17 cellular contexts compared by ENCODE assay signal in the genomic region with DNA sequence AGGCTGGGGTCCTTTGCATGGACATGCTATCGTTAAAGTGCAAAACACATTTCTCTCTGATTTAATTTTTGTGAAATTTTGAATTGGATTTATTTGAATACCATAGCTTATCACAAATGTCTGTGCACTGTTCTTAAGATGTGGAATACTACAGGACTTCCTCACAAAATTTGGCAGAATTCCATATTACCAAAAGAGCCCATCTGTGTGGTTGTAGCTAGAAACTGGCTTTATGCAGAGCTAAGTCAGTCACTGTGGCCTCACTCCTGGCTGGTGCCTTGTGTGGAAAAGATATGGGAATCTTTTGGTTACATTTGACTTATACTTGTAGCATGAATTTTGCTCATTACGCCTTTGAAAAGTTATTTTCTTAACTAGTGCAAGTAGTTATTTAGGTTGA. TPM values are rescaled to one million over a fixed set of nuclear protein-coding genes. Genes with fewer than 3 reads are reported as not detected.
A peak's percentile ranks its signal among the peaks of the same experiment; 100 is the strongest.
DNase-seq lines count a peak whose midpoint lies in the region; TF ChIP-seq lines count a peak whose summit lies in the region.
"Had no signal": no experiment of that assay in that cellular context is flagged by ENCODE, and none has a peak within 500 bp of the region (broad histone marks: within the 10 kb centered on the region; RNA-seq: fewer than 3 reads in every experiment).

No MANE protein-coding gene starts in this region.

- H3K27ac Mint-ChIP-seq in activated naive CD4-positive, alpha-beta T cell treated with anti-CD3 and anti-CD28 coated beads, Interleukin-2, amount 10 ng/mL, durations not matched to agents 7 days and 5 days: no peak overlapping the region
- no peak overlapping the region for H3K27ac Mint-ChIP-seq in chondrocyte (ENCODE audit: unreplicated experiment)
- H3K27ac Mint-ChIP-seq: B cell; CD4-positive, alpha-beta T cell had no signal

- TF ChIP-seq CTCF in chondrocyte (IDR thresholded peaks at IDR 0.05): no peak

- DNase-seq in NCI-H2171 treated with DMSO at 0.1 percent for 48 hours (lab: John Stamatoyannopoulos, UW) (peak; percentile 32), NCI-H2171 (lab: John Stamatoyannopoulos, UW) (no peak), OCI-M1 (lab: John Stamatoyannopoulos, UW) (peak; percentile 23), cerebellum (ENCODE audit: low spot score) (peak; percentile 65), pons (ENCODE audit: low spot score) (peak; percentile 24), NCI-H524 treated with DMSO at 0.1 percent for 48 hours (lab: John Stamatoyannopoulos, UW) (no peak), chondrocyte (ENCODE audit: low spot score) (no peak)
- DNase-seq in activated naive CD4-positive, alpha-beta T cell treated with anti-CD3 and anti-CD28 coated beads, Interleukin-2, amount 10 ng/mL, durations not matched to agents 7 days and 5 days: no peak
- DNase-seq: 8988T; ACHN; Calu3; CD4-positive, alpha-beta T cell; DMS153; DMS79 treated with DMSO at 0.1 percent for 48 hours; EL; GDM1 had no signal

- H3K4me3 Mint-ChIP-seq in activated naive CD4-positive, alpha-beta T cell treated with anti-CD3 and anti-CD28 coated beads, Interleukin-2, amount 10 ng/mL, durations not matched to agents 7 days and 5 days: no peak overlapping the region
- no peak overlapping the region for H3K4me3 Mint-ChIP-seq in chondrocyte (ENCODE audit: unreplicated experiment)
- H3K4me3 Mint-ChIP-seq: B cell; CD4-positive, alpha-beta T cell had no signal

- no peaks in the 10 kb centered on the region for H3K9me3 Mint-ChIP-seq in activated naive CD4-positive, alpha-beta T cell treated with anti-CD3 and anti-CD28 coated beads, Interleukin-2, amount 10 ng/mL, durations not matched to agents 7 days and 5 days
- no peaks in the 10 kb centered on the region for H3K9me3 Mint-ChIP-seq in chondrocyte (ENCODE audit: low read depth)
- H3K9me3 Mint-ChIP-seq: CD4-positive, alpha-beta T cell had no signal

- H3K4me1 Mint-ChIP-seq in activated naive CD4-positive, alpha-beta T cell treated with anti-CD3 and anti-CD28 coated beads, Interleukin-2, amount 10 ng/mL, durations not matched to agents 7 days and 5 days: no peaks in the 10 kb centered on the region
- peaks cover 9% of the 10 kb centered on the region for H3K4me1 Mint-ChIP-seq in chondrocyte (ENCODE audit: low read depth)
- H3K4me1 Mint-ChIP-seq: B cell had no signal

- H3K36me3 Mint-ChIP-seq in activated naive CD4-positive, alpha-beta T cell treated with anti-CD3 and anti-CD28 coated beads, Interleukin-2, amount 10 ng/mL, durations not matched to agents 7 days and 5 days: peaks cover 3% of the 10 kb centered on the region
- H3K36me3 Mint-ChIP-seq in chondrocyte (ENCODE audit: low read depth): peaks cover 45% of the 10 kb centered on the region

- no peaks in the 10 kb centered on the region for H3K27me3 Mint-ChIP-seq in activated naive CD4-positive, alpha-beta T cell treated with anti-CD3 and anti-CD28 coated beads, Interleukin-2, amount 10 ng/mL, durations not matched to agents 7 days and 5 days
- no peaks in the 10 kb centered on the region for H3K27me3 Mint-ChIP-seq in chondrocyte (ENCODE audit: low read depth)
- H3K27me3 Mint-ChIP-seq: B cell; CD4-positive, alpha-beta T cell had no signal

- CTCF ChIA-PET in activated naive CD4-positive, alpha-beta T cell treated with anti-CD3 and anti-CD28 coated beads, Interleukin-2, amount 10 ng/mL, durations not matched to agents 7 days and 5 days (lab: Charles Lee): interaction anchor here (0.7 kb wide), 1 partner anchor 597 kb away, joined by 3 read pairs; no protein-coding TSS in a partner anchor

RNA-seq across cellular contexts. Expression of gene ACO1, which starts 35.5 kb away (rescaled TPM):
- 13.7 TPM for total RNA-seq in cerebellum
- 39.7 to 47.5 TPM (median 44.7 TPM) in 3 replicates for total RNA-seq in chondrocyte

Comparison
In these comparisons a context has a peak if more than half of its experiments do, and no peak if none do; other contexts are left out.
1. DNase-seq: peak in NCI-H2171 treated with DMSO at 0.1 percent for 48 hours (single experiment), OCI-M1 (single experiment), cerebellum (single experiment) and pons (single experiment); none in NCI-H2171 (single experiment), NCI-H524 treated with DMSO at 0.1 percent for 48 hours (single experiment), activated naive CD4-positive, alpha-beta T cell treated with anti-CD3 and anti-CD28 coated beads, Interleukin-2, amount 10 ng/mL, durations not matched to agents 7 days and 5 days (single experiment) and chondrocyte (single experiment).